Comparison of ENCODE assay signal across 8 cellular contexts in genomic region chr12:44972746-44973421, GRCh38.
DNase-seq lines count a peak whose midpoint lies in the region; ATAC-seq, FAIRE-seq and TF ChIP-seq lines count a peak whose summit lies in the region.

No MANE protein-coding gene starts in this region.

- TF ChIP-seq CTCF in D721Med (IDR thresholded peaks at IDR 0.05; ENCODE audit: insufficient read depth, missing control alignments) (peak; percentile 65), GM20000 (IDR thresholded peaks at IDR 0.05; ENCODE audit: extremely low read depth, missing control alignments) (peak; percentile 32), fibroblast of mammary gland (conservative IDR thresholded peaks at IDR 0.05; ENCODE audit: control insufficient read depth, insufficient read depth, low read depth, low read length) (peak; percentile 67), esophagus muscularis mucosa (IDR thresholded peaks at IDR 0.05) (peak in 1 of 3 experiments; percentile 13)

- DNase-seq in D721Med (ENCODE audit: insufficient read length, low spot score) (no peak), GM20000 (ENCODE audit: low spot score) (peak; percentile 19), NCI-H69 (lab: John Stamatoyannopoulos, UW) (peak; percentile 62), fibroblast of mammary gland (ENCODE audit: low read depth) (peak; percentile 31), esophagus muscularis mucosa (ENCODE audit: extremely low spot score) (no peak), NOMO-1 treated with DMSO at 0.1 percent for 48 hours (lab: John Stamatoyannopoulos, UW; ENCODE audit: unreplicated experiment) (no peak), SKM-1 (lab: John Stamatoyannopoulos, UW; ENCODE audit: unreplicated experiment) (no peak)

- FAIRE-seq in D721Med (lab: Jason Lieb, UNC): no peak

- H3K4me3 ChIP-seq in fibroblast of mammary gland (ENCODE audit: control insufficient read depth, low read depth, low read length) (no peak overlapping the region), esophagus muscularis mucosa (no peak overlapping the region)

- intact Hi-C loops in esophagus muscularis mucosa (cut with DNase I): no loop called here

- no peaks in the 10 kb centered on the region for H3K27me3 ChIP-seq in esophagus muscularis mucosa

- TF ChIP-seq POLR2A in esophagus muscularis mucosa (IDR thresholded peaks at IDR 0.05; ENCODE audit: low read depth): no peak

- WGBS in esophagus muscularis mucosa: 32% methylated on average over 2 of the region's 2 CpGs

- ATAC-seq in HG03097 (IDR thresholded peaks at IDR 0.05; ENCODE audit: low FRiP score, unreplicated experiment): no peak

- no peak for TF ChIP-seq EP300 in esophagus muscularis mucosa (IDR thresholded peaks at IDR 0.05)

- H3K9me3 ChIP-seq in esophagus muscularis mucosa: no peaks in the 10 kb centered on the region

- H3K4me1 ChIP-seq in esophagus muscularis mucosa: no peaks in the 10 kb centered on the region

- no peaks in the 10 kb centered on the region for H3K36me3 ChIP-seq in esophagus muscularis mucosa

- H3K27ac ChIP-seq in esophagus muscularis mucosa (replicated peaks in 1 of 4): no peak overlapping the region

Comparison
In these comparisons a context has a peak if more than half of its experiments do, and no peak if none do; other contexts are left out.
1. DNase-seq: peak in GM20000 (single experiment), NCI-H69 (single experiment) and fibroblast of mammary gland (single experiment); none in D721Med (single experiment), esophagus muscularis mucosa (single experiment), NOMO-1 treated with DMSO at 0.1 percent for 48 hours (single experiment) and SKM-1 (single experiment).